Comparison of ENCODE assay signal across 24 cellular contexts in genomic region chr12:120103044-120103338, GRCh38. TPM values are rescaled to one million over a fixed set of nuclear protein-coding genes. Genes with fewer than 3 reads are reported as not detected.
DNase-seq lines count a peak whose midpoint lies in the region; ATAC-seq, FAIRE-seq and TF ChIP-seq lines count a peak whose summit lies in the region.
"Had no signal": no experiment of that assay in that cellular context is flagged by ENCODE, and none has a peak within 500 bp of the region (broad histone marks: within the 10 kb centered on the region; RNA-seq: fewer than 3 reads in every experiment).

No MANE protein-coding gene starts in this region.

- no peak overlapping the region for H3K27ac ChIP-seq in HepG2 (ENCODE audit: extremely low read length, insufficient read depth, low read length)
- no peak overlapping the region for H3K27ac ChIP-seq in right lobe of liver
- peak overlapping the region; percentile 15 for H3K27ac ChIP-seq in neutrophil
- H3K27ac ChIP-seq: GM23248, PC-9 had no signal

- H3K4me1 ChIP-seq in HepG2 (ENCODE audit: insufficient read depth, low read length) (no peaks in the 10 kb centered on the region), right lobe of liver (peaks cover 0 to 3% (median 0%) of the 10 kb centered on the region in 4 donors), neutrophil (ENCODE audit: control insufficient read depth in 1 of 2, insufficient read depth in 1 of 2, low read depth in 1 of 2, low read length in 1 of 2) (peaks cover 8% of the 10 kb centered on the region in 2 experiments)

- no peak for DNase-seq in HepG2 (ENCODE audit: low spot score)
- DNase-seq in right lobe of liver, result no peak
- no peak for DNase-seq in GM19238 (ENCODE audit: insufficient read length, low spot score)
- DNase-seq: DMS153, DND-41, GM23248, H9, HFFc6, IMR-90, KG1, MG63, NCI-H1694, NCI-H2029 treated with DMSO at 0.1 percent for 48 hours, NCI-H446 treated with DMSO at 0.1 percent for 48 hours, NCI-H526, PC-9, SHP77 had no signal

- CTCF ChIA-PET in HepG2 (lab: Yijun Ruan, JAX; ENCODE audit: low intra/inter-chr PET ratio, low total read pairs), result no interaction called here

- BruUV-seq in HepG2 (replicated peaks; lab: Mats Ljungman, UMichigan), result no TSS peak

- no peaks in the 10 kb centered on the region for H3K9me3 Mint-ChIP-seq in dendritic cell treated with granulocyte-macrophage colony-stimulating factor and Interleukin-4, amounts not matched to agents 40 ng/mL and 50 ng/mL, for 4 days
- H3K9me3 Mint-ChIP-seq: CD14-positive monocyte, H9, HFFc6 had no signal

- H3K4me1 Mint-ChIP-seq in dendritic cell treated with granulocyte-macrophage colony-stimulating factor and Interleukin-4, amounts not matched to agents 40 ng/mL and 50 ng/mL, for 4 days (ENCODE audit: low read depth), result peaks cover 94% of the 10 kb centered on the region

- FAIRE-seq in HepG2 (lab: Jason Lieb, UNC), result no peak
- FAIRE-seq: GM12892, GM18507 had no signal

- H3K36me3 ChIP-seq in HepG2 (replicated peaks in 1 of 2; ENCODE audit: control insufficient read depth in 1 of 2, insufficient read depth in 2 of 2, low read length in 2 of 2), result peaks cover 25 to 61% of the 10 kb centered on the region in 2 experiments; a peak in 4 of 5 replicates
- peaks cover 3 to 28% (median 13%) of the 10 kb centered on the region in 4 donors for H3K36me3 ChIP-seq in right lobe of liver
- H3K36me3 ChIP-seq in neutrophil, result peaks cover 91% of the 10 kb centered on the region

- H3K79me2 ChIP-seq in HepG2 (ENCODE audit: insufficient read depth, low read length), result peaks cover 28% of the 10 kb centered on the region

- H2AFZ ChIP-seq in HepG2 (ENCODE audit: low read length), result no peak overlapping the region
- H2AFZ ChIP-seq: GM23248, PC-9 had no signal

- TF ChIP-seq POLR2A in HepG2 (IDR thresholded peaks at IDR 0.05; ENCODE audit: insufficient read depth in 1 of 2, low read depth in 2 of 2, low read length in 2 of 2) (no peak), right lobe of liver (IDR thresholded peaks at IDR 0.05) (no peak)

- TF ChIP-seq CTCF in HepG2 (CRISPR knock-in tag; IDR thresholded peaks at IDR 0.05), result no peak
- TF ChIP-seq CTCF in right lobe of liver (IDR thresholded peaks at IDR 0.05), result no peak
- TF ChIP-seq CTCF in neutrophil (IDR thresholded peaks at IDR 0.05), result no peak

- intact Hi-C loops in HepG2 (cut with micrococcal nuclease; ENCODE audit: unreplicated experiment), result no loop called here
- intact Hi-C loops in right lobe of liver (cut with DNase I), result no loop called here
- intact Hi-C loops in dendritic cell treated with granulocyte-macrophage colony-stimulating factor and Interleukin-4, amounts not matched to agents 40 ng/mL and 50 ng/mL, for 4 days (cut with micrococcal nuclease), result no loop called here

- H3K27me3 Mint-ChIP-seq in dendritic cell treated with granulocyte-macrophage colony-stimulating factor and Interleukin-4, amounts not matched to agents 40 ng/mL and 50 ng/mL, for 4 days, result no peaks in the 10 kb centered on the region

- no peak overlapping the region for H3K4me2 ChIP-seq in HepG2 (ENCODE audit: low read depth, low read length)
- H3K4me2 ChIP-seq: PC-9 had no signal

- WGBS in HepG2 (ENCODE audit: low lambda C conversion rate), result 100% methylated on average over 4 of the region's 11 CpGs
- 60% methylated on average over 1 of the region's 11 CpGs for WGBS in right lobe of liver (ENCODE audit: insufficient coverage, low coverage, low lambda C conversion rate, missing lambda C conversion rate)

- peak overlapping the region; percentile 40 for H3K4me3 Mint-ChIP-seq in dendritic cell treated with granulocyte-macrophage colony-stimulating factor and Interleukin-4, amounts not matched to agents 40 ng/mL and 50 ng/mL, for 4 days
- H3K4me3 Mint-ChIP-seq: H9, HFFc6 had no signal

- peaks cover 100% of the 10 kb centered on the region for H3K36me3 Mint-ChIP-seq in dendritic cell treated with granulocyte-macrophage colony-stimulating factor and Interleukin-4, amounts not matched to agents 40 ng/mL and 50 ng/mL, for 4 days (ENCODE audit: low read depth)

- H3K4me3 ChIP-seq in HepG2 (replicated peaks in 1 of 3; ENCODE audit: insufficient read depth in 1 of 3, low read depth in 2 of 3, low read length in 3 of 3) (no peak overlapping the region), right lobe of liver (no peak overlapping the region), neutrophil (ENCODE audit: low read depth in 1 of 2, low read length in 1 of 2) (no peak overlapping the region)
- H3K4me3 ChIP-seq: GM23248, MG63, PC-9 had no signal

- POLR2A ChIA-PET in HepG2 (lab: Yijun Ruan, JAX), result no interaction called here

- H3K9me3 ChIP-seq in HepG2 (ENCODE audit: low read length), result no peaks in the 10 kb centered on the region
- H3K9me3 ChIP-seq in right lobe of liver, result no peaks in the 10 kb centered on the region
- H3K9me3 ChIP-seq in neutrophil, result no peaks in the 10 kb centered on the region
- H3K9me3 ChIP-seq: MG63 had no signal

- TF ChIP-seq EP300 in HepG2 (IDR thresholded peaks at IDR 0.05; ENCODE audit: low read depth in 2 of 2, low read length in 2 of 2) (no peak), HepG2 (CRISPR knock-in tag; IDR thresholded peaks at IDR 0.05; ENCODE audit: borderline replicate concordance) (no peak)

- H3K9ac ChIP-seq in HepG2 (ENCODE audit: insufficient read depth, low read depth, low read length), result no peak overlapping the region
- H3K9ac ChIP-seq: GM23248 had no signal

- no peak for TF ChIP-seq RAD21 in HepG2 (CRISPR knock-in tag; IDR thresholded peaks at IDR 0.05)

- in situ Hi-C loops in HepG2 (cut with HindIII; ENCODE audit: extremely low pct_ligation_motif_present, low pct_unique_long_range_greater_than_20kb), result no loop called here

- H3K27ac Mint-ChIP-seq in dendritic cell treated with granulocyte-macrophage colony-stimulating factor and Interleukin-4, amounts not matched to agents 40 ng/mL and 50 ng/mL, for 4 days, result peak overlapping the region; percentile 82
- H3K27ac Mint-ChIP-seq: HFFc6 had no signal

- H3K27me3 ChIP-seq in HepG2 (ENCODE audit: control insufficient read depth in 1 of 2, insufficient read depth in 2 of 2, low read length in 2 of 2) (no peaks in the 10 kb centered on the region), right lobe of liver (no peaks in the 10 kb centered on the region), neutrophil (no peaks in the 10 kb centered on the region)
- H3K27me3 ChIP-seq: MG63 had no signal

- H4K20me1 ChIP-seq in HepG2 (ENCODE audit: insufficient read depth, low read length), result peaks cover 12% of the 10 kb centered on the region; the same call in 1 of the 2 replicates

- ATAC-seq in HepG2 (no peak), right lobe of liver (no peak), GM19328 (IDR thresholded peaks at IDR 0.05; ENCODE audit: unreplicated experiment) (no peak), GM18498 (IDR thresholded peaks at IDR 0.05; ENCODE audit: unreplicated experiment) (no peak)

TF ChIP-seq in HepG2, 621 proteins besides CTCF, POLR2A, EP300 and RAD21:
- TF ChIP-seq SKI (IDR thresholded peaks at IDR 0.05; ENCODE audit: partially characterized antibody) (no peak), ZNF768 (CRISPR knock-in tag; IDR thresholded peaks at IDR 0.05) (peak; percentile 73; the same call in 1 of the 2 replicates)
TF ChIP-seq in HepG2: peak in this region for 1.

RNA-seq across cellular contexts. Expression of gene RAB35, which starts 13.6 kb away (rescaled TPM):
- total RNA-seq in HepG2 (2016; rRNA removed; fragmentation: Illumina TruSeq; extraction: Trizol) (25.9 and 29.1 TPM in 2 replicates), right lobe of liver (10 to 100 TPM; 11.7 to 22.1 (median 14.7) TPM)
- total RNA-seq in HepG2 (2016; cell fraction: cytosol; rRNA removed; fragmentation: Illumina TruSeq; extraction: Trizol; ENCODE audit: low read depth), result 3.9 and 4.0 TPM in 2 replicates
- total RNA-seq in HepG2 (2016; cell fraction: insoluble cytoplasmic fraction; rRNA removed; fragmentation: Illumina TruSeq; extraction: Trizol), result 24.8 and 29.3 TPM in 2 replicates
- 13.9 and 14.1 TPM in 2 replicates for total RNA-seq in HepG2 (2016; cell fraction: membrane; rRNA removed; fragmentation: Illumina TruSeq; extraction: Trizol)
- total RNA-seq in HepG2 (2016; cell fraction: nucleus; rRNA removed; fragmentation: Illumina TruSeq; extraction: Trizol), result 11.8 and 14.0 TPM in 2 replicates
- polyA plus RNA-seq in HepG2 (2011; rRNA removed), result 25.2 and 32.2 TPM in 2 replicates
- polyA plus RNA-seq in HepG2 (2011; cell fraction: cytosol; rRNA removed), result 23.4 and 25.8 TPM in 2 replicates
- polyA plus RNA-seq in HepG2 (2011; cell fraction: nucleus; rRNA removed), result 23.2 and 27.6 TPM in 2 replicates
- 24.8 and 25.8 TPM in 2 replicates for polyA plus RNA-seq in HepG2 (2012)
- 4.8 and 4.9 TPM in 2 replicates for polyA plus RNA-seq in HepG2 (2016; cell fraction: cytosol; fragmentation: Illumina TruSeq; extraction: Trizol; ENCODE audit: low read depth)
- 33.1 and 35.6 TPM in 2 replicates for polyA plus RNA-seq in HepG2 (2016; cell fraction: insoluble cytoplasmic fraction; fragmentation: Illumina TruSeq; extraction: Trizol; ENCODE audit: low read depth)
- polyA plus RNA-seq in HepG2 (2016; cell fraction: membrane; fragmentation: Illumina TruSeq; extraction: Trizol; ENCODE audit: low read depth), result 10.1 and 11.5 TPM in 2 replicates
- 32.5 and 34.1 TPM in 2 replicates for polyA plus RNA-seq in HepG2 (2016; cell fraction: nucleus; fragmentation: Illumina TruSeq; extraction: Trizol; ENCODE audit: insufficient read depth, low read depth)
- 49.8 and 64.9 TPM in 2 replicates for polyA minus RNA-seq in HepG2 (2011; rRNA and poly(A)+ RNA removed; ENCODE audit: low replicate concordance)
- 17.8 and 21.5 TPM in 2 replicates for polyA minus RNA-seq in HepG2 (2011; cell fraction: cytosol; rRNA and poly(A)+ RNA removed)
- polyA minus RNA-seq in HepG2 (2011; cell fraction: nucleus; rRNA and poly(A)+ RNA removed), result 8.6 and 10.9 TPM in 2 replicates
